In the genomic region with DNA sequence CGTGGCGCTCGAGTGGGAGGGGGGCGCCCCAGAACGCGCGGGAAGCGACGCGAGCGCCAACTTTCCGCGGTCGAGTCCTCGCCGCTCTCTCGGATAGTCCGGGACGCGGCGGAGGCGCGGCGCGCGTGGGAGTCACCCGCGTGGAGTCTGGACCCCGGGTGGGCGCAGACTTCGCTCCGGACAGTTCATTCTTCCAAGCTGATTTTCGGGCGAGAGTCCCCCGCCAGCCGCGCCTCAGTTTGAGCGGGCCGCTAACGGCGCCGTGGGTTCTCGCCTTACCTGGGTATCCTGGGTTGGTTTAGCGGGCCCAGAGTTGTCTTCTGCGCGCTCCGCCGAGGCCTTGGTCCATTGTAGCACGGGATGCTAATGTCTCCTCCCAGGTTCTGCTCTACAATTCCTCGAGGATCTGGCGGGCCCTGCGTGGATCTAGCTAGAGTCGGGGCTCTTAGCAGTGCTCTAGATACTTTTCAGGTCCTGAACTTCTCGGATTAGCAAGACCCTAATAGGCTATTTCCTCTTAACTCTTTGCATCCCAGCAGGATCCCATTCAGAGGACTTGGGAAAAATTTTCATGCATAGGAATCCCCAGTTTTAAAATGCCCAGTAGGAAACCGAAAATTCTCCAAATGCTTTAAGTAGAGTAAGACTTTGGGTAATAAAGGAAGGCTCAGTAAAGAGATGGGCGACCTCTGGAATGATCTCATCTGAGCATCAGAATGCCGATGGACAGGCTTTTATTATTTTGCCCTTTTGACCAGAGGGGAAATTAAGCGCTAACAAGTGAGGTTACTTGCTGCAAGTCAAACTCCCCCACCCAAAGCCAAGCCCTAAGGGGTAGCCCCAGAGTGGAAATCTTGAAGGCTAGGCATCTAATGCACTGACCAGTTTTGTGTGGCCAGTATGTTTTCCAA, we compare ENCODE assay signal across 8 cellular contexts. TPM values are rescaled to one million over a fixed set of nuclear protein-coding genes. Genes with fewer than 3 reads are reported as not detected.
DNase-seq lines count a peak whose midpoint lies in the region; ATAC-seq, FAIRE-seq and TF ChIP-seq lines count a peak whose summit lies in the region.

No MANE protein-coding gene starts in this region.

- H3K27me3 ChIP-seq in pancreas, result peaks cover 4 to 51% (median 12%) of the 10 kb centered on the region in 4 donors

- H3K4me3 ChIP-seq in pancreas, result peak overlapping the region; percentile 10 to 56 (median 34)

- H3K36me3 ChIP-seq in pancreas, result no peaks in the 10 kb centered on the region

- no peaks in the 10 kb centered on the region for H3K36me3 Mint-ChIP-seq in IgD-negative memory B cell
- H3K36me3 Mint-ChIP-seq in glutamatergic neuron (ENCODE audit: unreplicated experiment), result no peaks in the 10 kb centered on the region

- peak in 3 of 4 donors; percentile 43 to 68 (median 58) for ATAC-seq in pancreas

- DNase-seq in activated T-cell treated with anti-CD3 and anti-CD28 coated beads, Interleukin-2, amount 50 U/mL, for 48 hours, result peak; percentile 44 to 46
- DNase-seq in glutamatergic neuron, result no peak
- peak in 2 of 6 donors; percentile 49 to 64 for DNase-seq in pancreas
- DNase-seq in H54 (ENCODE audit: insufficient read length, low spot score), result no peak
- no peak for DNase-seq in middle frontal gyrus (ENCODE audit: extremely low spot score, low spot score)
- DNase-seq in NCI-H2029 (lab: John Stamatoyannopoulos, UW), result no peak

- H3K27me3 Mint-ChIP-seq in IgD-negative memory B cell, result peaks cover 48% of the 10 kb centered on the region
- peaks cover 17% of the 10 kb centered on the region for H3K27me3 Mint-ChIP-seq in glutamatergic neuron (ENCODE audit: unreplicated experiment)

- H3K4me1 ChIP-seq in pancreas, result peaks cover 0 to 4% (median 0%) of the 10 kb centered on the region in 3 donors

- TF ChIP-seq CTCF in C4-2B (conservative IDR thresholded peaks at IDR 0.05) (no peak), glutamatergic neuron (IDR thresholded peaks at IDR 0.05; ENCODE audit: partially characterized antibody, unreplicated experiment) (no peak), pancreas (IDR thresholded peaks at IDR 0.05) (no peak)

- H3K9me3 Mint-ChIP-seq in IgD-negative memory B cell (no peaks in the 10 kb centered on the region), glutamatergic neuron (ENCODE audit: unreplicated experiment) (peaks cover 9% of the 10 kb centered on the region)

- H3K27ac ChIP-seq in C4-2B, result peak overlapping the region; percentile 20
- no peak overlapping the region for H3K27ac ChIP-seq in pancreas

- FAIRE-seq in pancreas (lab: Jason Lieb, UNC) (no peak), H54 (lab: Jason Lieb, UNC) (no peak)

- H3K9me3 ChIP-seq in pancreas, result no peaks in the 10 kb centered on the region

- intact Hi-C loops in pancreas (cut with DNase I), result no loop called here

- no peak for TF ChIP-seq POLR2A in H54 (IDR thresholded peaks at IDR 0.05; ENCODE audit: low read depth, low read length)

- H3K4me1 Mint-ChIP-seq in IgD-negative memory B cell (peaks cover 6 to 10% (median 9%) of the 10 kb centered on the region in 3 donors), glutamatergic neuron (ENCODE audit: low read depth, unreplicated experiment) (no peaks in the 10 kb centered on the region)

- H3K4me3 Mint-ChIP-seq in IgD-negative memory B cell (peak overlapping the region; percentile 72 to 86 (median 79)), glutamatergic neuron (ENCODE audit: unreplicated experiment) (peak overlapping the region; percentile 82)

- peak overlapping the region in 1 of 3 donors; percentile 59 for H3K27ac Mint-ChIP-seq in IgD-negative memory B cell
- H3K27ac Mint-ChIP-seq in glutamatergic neuron (ENCODE audit: unreplicated experiment), result peak overlapping the region; percentile 17

- WGBS in pancreas, 2 donors, result 7 to 9% methylated on average over 49 to 58 of the region's 58 CpGs

RNA-seq across cellular contexts. Expression of a gene that starts 0.5 kb away (rescaled TPM):
- 0.15 TPM for polyA plus RNA-seq in IgD-negative memory B cell
- total RNA-seq in glutamatergic neuron (ENCODE audit: unreplicated experiment), result 60.9 TPM
- 1 to 10 TPM in 4 of 6 donors, under 1 TPM in 2; 0.58 to 3.1 (median 1.1) TPM for total RNA-seq in pancreas
- 1 to 10 TPM in 1 of 2 donors, under 1 TPM in 1; 0.84 to 2.0 TPM for polyA plus RNA-seq in pancreas

RNA-seq across cellular contexts. Expression of a gene that starts 17.1 kb away (rescaled TPM):
- polyA plus RNA-seq in IgD-negative memory B cell (not detected), pancreas (10 to 100 TPM in 1 of 2 donors, 1 to 10 TPM in 1; 1.4 to 14.6 TPM)
- total RNA-seq in glutamatergic neuron (ENCODE audit: unreplicated experiment) (1.1 TPM), pancreas (1 to 10 TPM in 2 of 6 donors, under 1 TPM in 3, not detected in 1; 0.35 to 2.2 (median 0.87) TPM)

Comparison
In these comparisons a context has a peak if more than half of its experiments do, and no peak if none do; other contexts are left out.
1. DNase-seq: peak in activated T-cell treated with anti-CD3 and anti-CD28 coated beads, Interleukin-2, amount 50 U/mL, for 48 hours (2 of 2); none in glutamatergic neuron (single experiment), H54 (single experiment), middle frontal gyrus (single experiment) and NCI-H2029 (single experiment).
2. RNA of a gene that starts 0.5 kb away (total RNA-seq): 60.9 TPM in glutamatergic neuron (single experiment); 0.58 to 3.1 TPM in pancreas; every median in the first group is over 10 times any median in the second.